Comparison of ENCODE assay signal across 1 cellular context in genomic region chr13:75384881-75385707, GRCh38.
TF ChIP-seq lines count a peak whose summit lies in the region.

No MANE protein-coding gene starts in this region.

TF ChIP-seq in IMR-90, 13 proteins besides CTCF, POLR2A, EP300 and RAD21 (continued from another document):
- no peak for TF ChIP-seq MAFK (IDR thresholded peaks at IDR 0.05; ENCODE audit: low read depth, low read length)
- TF ChIP-seq ELK1 (IDR thresholded peaks at IDR 0.05; ENCODE audit: borderline replicate concordance, low read depth, low read length) = no peak
- no peak for TF ChIP-seq CEBPB (IDR thresholded peaks at IDR 0.05; ENCODE audit: low read depth, low read length)
- TF ChIP-seq RCOR1 (IDR thresholded peaks at IDR 0.05; ENCODE audit: insufficient replicate concordance, low read length) = no peak
- no peak for TF ChIP-seq SMC3 (IDR thresholded peaks at IDR 0.05; ENCODE audit: low read depth, low read length)
- TF ChIP-seq BHLHE40 (IDR thresholded peaks at IDR 0.05; ENCODE audit: low read depth, low read length) = no peak
- TF ChIP-seq FOS (IDR thresholded peaks at IDR 0.05; ENCODE audit: low read depth, low read length) = no peak
- no peak for TF ChIP-seq MAZ (IDR thresholded peaks at IDR 0.05; ENCODE audit: borderline replicate concordance, low read depth, low read length)
- TF ChIP-seq RFX5 (IDR thresholded peaks at IDR 0.05; ENCODE audit: low read depth, low read length) = no peak
- no peak for TF ChIP-seq NFE2L2 (IDR thresholded peaks at IDR 0.05; ENCODE audit: low read depth, low read length)
- no peak for TF ChIP-seq USF2 (IDR thresholded peaks at IDR 0.05; ENCODE audit: low read depth, low read length)
TF ChIP-seq in IMR-90: peak in this region for 0.
